Comparison of ENCODE assay signal across 15 cellular contexts in the genomic region with DNA sequence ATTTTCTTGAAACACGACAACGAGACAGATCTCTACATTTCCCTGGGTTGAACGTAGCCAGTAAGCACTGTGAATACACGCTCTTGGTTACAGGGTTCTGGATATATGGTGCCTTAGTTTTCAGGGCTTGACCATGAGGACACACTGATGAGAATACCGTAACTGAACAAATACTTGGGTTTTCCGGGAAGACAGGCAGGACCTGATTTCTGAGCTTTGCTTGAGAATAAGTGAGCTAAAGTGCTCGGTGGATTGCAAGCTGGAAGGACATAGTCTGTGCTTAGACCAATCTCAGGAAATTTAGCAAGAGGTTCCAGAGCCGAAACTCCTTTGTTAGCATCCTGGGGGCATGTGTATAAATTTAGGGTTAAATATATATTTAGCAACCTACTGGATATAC. TPM values are rescaled to one million over a fixed set of nuclear protein-coding genes. Genes with fewer than 3 reads are reported as not detected.
"Had no signal": no experiment of that assay in that cellular context is flagged by ENCODE, and none has a peak within 500 bp of the region (broad histone marks: within the 10 kb centered on the region; RNA-seq: fewer than 3 reads in every experiment).

No MANE protein-coding gene starts in this region.

- H3K36me3 ChIP-seq: neutrophil, right atrium auricular region had no signal

- H3K4me1 Mint-ChIP-seq: activated naive CD4-positive, alpha-beta T cell treated with anti-CD3 and anti-CD28 coated beads, Interleukin-2, amount 10 ng/mL, durations not matched to agents 7 days and 5 days; central memory CD8-positive, alpha-beta T cell had no signal

- ATAC-seq: body of pancreas; effector memory CD8-positive, alpha-beta T cell; left lobe of liver had no signal

- H3K27ac Mint-ChIP-seq: activated naive CD4-positive, alpha-beta T cell treated with anti-CD3 and anti-CD28 coated beads, Interleukin-2, amount 10 ng/mL, durations not matched to agents 7 days and 5 days; activated T-helper 2 cell treated with anti-CD3 and anti-CD28 coated beads, Interferon-gamma antibody, Interleukin-2, Interleukin-4, amounts not matched to agents 10 μg/mL and 5 μg/mL and 100 μg/mL, durations not matched to agents 14 hours and 24 hours and 36 hours; effector memory CD8-positive, alpha-beta T cell had no signal

- H3K27ac ChIP-seq: body of pancreas, neutrophil, right atrium auricular region had no signal

- DNase-seq: activated CD4-positive, alpha-beta T cell treated with anti-CD3 and anti-CD28 coated beads for 1 hour; activated CD8-positive, alpha-beta memory T cell treated with anti-CD3 and anti-CD28 coated beads for 24 hours; activated naive CD4-positive, alpha-beta T cell treated with anti-CD3 and anti-CD28 coated beads, Interleukin-2, amount 10 ng/mL, durations not matched to agents 7 days and 5 days; body of pancreas; effector memory CD8-positive, alpha-beta T cell; erythroblast; hippocampal formation; small intestine; T-helper 9 cell had no signal

- H3K36me3 Mint-ChIP-seq: activated naive CD4-positive, alpha-beta T cell treated with anti-CD3 and anti-CD28 coated beads, Interleukin-2, amount 10 ng/mL, durations not matched to agents 7 days and 5 days had no signal

- H3K4me3 ChIP-seq: body of pancreas, right atrium auricular region had no signal

- H3K4me3 Mint-ChIP-seq: activated naive CD4-positive, alpha-beta T cell treated with anti-CD3 and anti-CD28 coated beads, Interleukin-2, amount 10 ng/mL, durations not matched to agents 7 days and 5 days; central memory CD8-positive, alpha-beta T cell; effector memory CD8-positive, alpha-beta T cell had no signal

- H3K9me3 ChIP-seq: body of pancreas, neutrophil, right atrium auricular region had no signal

- H3K9me3 Mint-ChIP-seq: activated naive CD4-positive, alpha-beta T cell treated with anti-CD3 and anti-CD28 coated beads, Interleukin-2, amount 10 ng/mL, durations not matched to agents 7 days and 5 days; activated T-helper 2 cell treated with anti-CD3 and anti-CD28 coated beads, Interferon-gamma antibody, Interleukin-2, Interleukin-4, amounts not matched to agents 10 μg/mL and 5 μg/mL and 100 μg/mL, durations not matched to agents 14 hours and 24 hours and 36 hours had no signal

- H3K27me3 ChIP-seq: body of pancreas, right atrium auricular region had no signal

- H3K27me3 Mint-ChIP-seq: central memory CD8-positive, alpha-beta T cell; effector memory CD8-positive, alpha-beta T cell had no signal

RNA-seq across cellular contexts. Expression of gene TACR3, which starts 0.9 kb away (rescaled TPM):
- total RNA-seq: activated T-helper 2 cell treated with anti-CD3 and anti-CD28 coated beads, Interferon-gamma antibody, Interleukin-2, Interleukin-4, amounts not matched to agents 10 μg/mL and 5 μg/mL and 100 μg/mL, durations not matched to agents 14 hours and 24 hours and 36 hours; body of pancreas; left lobe of liver; right atrium auricular region had no signal
- polyA plus RNA-seq: adipose tissue, small intestine had no signal
